ENCODE assay signal across 11 cellular contexts in genomic region chr18:51251625-51252024, GRCh38. TPM values are rescaled to one million over a fixed set of nuclear protein-coding genes. Genes with fewer than 3 reads are reported as not detected.
DNase-seq lines count a peak whose midpoint lies in the region; ATAC-seq and TF ChIP-seq lines count a peak whose summit lies in the region.
"Had no signal": no experiment of that assay in that cellular context is flagged by ENCODE, and none has a peak within 500 bp of the region (broad histone marks: within the 10 kb centered on the region; RNA-seq: fewer than 3 reads in every experiment).

No MANE protein-coding gene starts in this region.

- no peaks in the 10 kb centered on the region for H3K36me3 ChIP-seq in PC-9 (ENCODE audit: low read depth)

- no peaks in the 10 kb centered on the region for H3K27me3 ChIP-seq in PC-9 (ENCODE audit: insufficient read depth, low read depth)

- H3K9me3 ChIP-seq in PC-9 (ENCODE audit: insufficient read depth, low read depth), result no peaks in the 10 kb centered on the region; the same call in 1 of the 2 replicates

- no peak overlapping the region for H3K27ac ChIP-seq in PC-9
- H3K27ac ChIP-seq: HL-60 had no signal

- H3K9me2 ChIP-seq in PC-9 (ENCODE audit: insufficient read depth), result no peaks in the 10 kb centered on the region

- H4K20me1 ChIP-seq in PC-9 (ENCODE audit: insufficient read depth), result no peaks in the 10 kb centered on the region

- POLR2A ChIA-PET in PC-9 (lab: Charles Lee; ENCODE audit: unreplicated experiment), result no interaction called here

- peaks cover 21 to 32% (median 31%) of the 10 kb centered on the region in 3 donors for H3K4me1 Mint-ChIP-seq in naive B cell
- no peaks in the 10 kb centered on the region for H3K4me1 Mint-ChIP-seq in activated naive CD8-positive, alpha-beta T cell treated with anti-CD3 and anti-CD28 coated beads, Interleukin-2, amount 50 U/mL, for 24 hours

- H3K4me2 ChIP-seq in PC-9, result no peak overlapping the region

- no peaks in the 10 kb centered on the region for H3K4me1 ChIP-seq in PC-9 (replicated peaks; ENCODE audit: insufficient read depth)

- H3K36me3 Mint-ChIP-seq in naive B cell, result peaks cover 0 to 11% of the 10 kb centered on the region in 2 donors
- no peaks in the 10 kb centered on the region for H3K36me3 Mint-ChIP-seq in activated naive CD8-positive, alpha-beta T cell treated with anti-CD3 and anti-CD28 coated beads, Interleukin-2, amount 50 U/mL, for 24 hours (ENCODE audit: low read depth)

- intact Hi-C loops in posterior cingulate gyrus (cut with DNase I) (no loop called here), PC-9 (cut with micrococcal nuclease; ENCODE audit: unreplicated experiment) (no loop called here)

- DNase-seq in naive B cell (peak; percentile 82), posterior cingulate gyrus (no peak), PC-9 (no peak), epidermal melanocyte (ENCODE audit: insufficient read length, low spot score) (no peak)
- no peak for DNase-seq in activated naive CD8-positive, alpha-beta T cell treated with anti-CD3 and anti-CD28 coated beads, Interleukin-2, amount 50 U/mL, for 24 hours
- DNase-seq: nucleus accumbens had no signal

- peaks cover 0 to 5% (median 0%) of the 10 kb centered on the region in 3 donors for H3K27me3 Mint-ChIP-seq in naive B cell
- peaks cover 2% of the 10 kb centered on the region for H3K27me3 Mint-ChIP-seq in activated naive CD8-positive, alpha-beta T cell treated with anti-CD3 and anti-CD28 coated beads, Interleukin-2, amount 50 U/mL, for 24 hours

- peak overlapping the region in 5 of 8 donors; percentile 0 to 77 (median 17) for H3K4me3 Mint-ChIP-seq in naive B cell
- no peak overlapping the region for H3K4me3 Mint-ChIP-seq in activated naive CD8-positive, alpha-beta T cell treated with anti-CD3 and anti-CD28 coated beads, Interleukin-2, amount 50 U/mL, for 24 hours
- H3K4me3 Mint-ChIP-seq: dendritic cell treated with granulocyte-macrophage colony-stimulating factor and Interleukin-4, amounts not matched to agents 40 ng/mL and 50 ng/mL, for 4 days had no signal

- H3K27ac Mint-ChIP-seq in naive B cell, result peak overlapping the region; percentile 11 to 87 (median 67)
- no peak overlapping the region for H3K27ac Mint-ChIP-seq in activated naive CD8-positive, alpha-beta T cell treated with anti-CD3 and anti-CD28 coated beads, Interleukin-2, amount 50 U/mL, for 24 hours
- H3K27ac Mint-ChIP-seq: dendritic cell treated with granulocyte-macrophage colony-stimulating factor and Interleukin-4, amounts not matched to agents 40 ng/mL and 50 ng/mL, for 4 days had no signal

- no peaks in the 10 kb centered on the region for H3K79me2 ChIP-seq in PC-9 (ENCODE audit: low read depth)

- BruUV-seq in PC-9 (replicated peaks; lab: Mats Ljungman, UMichigan), result no TSS peak

- no peak for TF ChIP-seq CTCF in PC-9 (conservative IDR thresholded peaks at IDR 0.05)

- H3K4me3 ChIP-seq in PC-9, result no peak overlapping the region

- H3K9me3 Mint-ChIP-seq in naive B cell, result peaks cover 0 to 4% (median 2%) of the 10 kb centered on the region in 7 donors
- no peaks in the 10 kb centered on the region for H3K9me3 Mint-ChIP-seq in activated naive CD8-positive, alpha-beta T cell treated with anti-CD3 and anti-CD28 coated beads, Interleukin-2, amount 50 U/mL, for 24 hours
- H3K9me3 Mint-ChIP-seq: dendritic cell treated with granulocyte-macrophage colony-stimulating factor and Interleukin-4, amounts not matched to agents 40 ng/mL and 50 ng/mL, for 4 days had no signal

- H2AFZ ChIP-seq in PC-9, result no peak overlapping the region

- peak; percentile 99 for ATAC-seq in GM19043 (IDR thresholded peaks at IDR 0.05; ENCODE audit: low read depth, unreplicated experiment)
- peak; percentile 99 for ATAC-seq in HG02588 (IDR thresholded peaks at IDR 0.05; ENCODE audit: unreplicated experiment)
- peak; percentile 96 for ATAC-seq in HG03457 (IDR thresholded peaks at IDR 0.05; ENCODE audit: unreplicated experiment)
- ATAC-seq in naive B cell (ENCODE audit: low read depth in 2 of 2), result peak; percentile 99
- ATAC-seq in activated naive CD8-positive, alpha-beta T cell treated with anti-CD3 and anti-CD28 coated beads, Interleukin-2, amount 50 U/mL, for 24 hours, result no peak

- H3F3A ChIP-seq in PC-9 (ENCODE audit: insufficient read depth, low read depth), result no peaks in the 10 kb centered on the region

- CTCF ChIA-PET in PC-9 (lab: Charles Lee), result no interaction called here

RNA-seq across cellular contexts. Expression of gene MEX3C, which starts 54.1 kb away (rescaled TPM):
- 10 to 100 TPM in 2 of 6 donors, 1 to 10 TPM in 4; 6.6 to 13.4 (median 8.7) TPM for polyA plus RNA-seq in naive B cell (ENCODE audit: low read depth in 6 of 6)
- 21.1 and 26.2 TPM in 2 replicates for total RNA-seq in PC-9 (2021)
